ENCODE assay signal across 8 cellular contexts in the genomic region with DNA sequence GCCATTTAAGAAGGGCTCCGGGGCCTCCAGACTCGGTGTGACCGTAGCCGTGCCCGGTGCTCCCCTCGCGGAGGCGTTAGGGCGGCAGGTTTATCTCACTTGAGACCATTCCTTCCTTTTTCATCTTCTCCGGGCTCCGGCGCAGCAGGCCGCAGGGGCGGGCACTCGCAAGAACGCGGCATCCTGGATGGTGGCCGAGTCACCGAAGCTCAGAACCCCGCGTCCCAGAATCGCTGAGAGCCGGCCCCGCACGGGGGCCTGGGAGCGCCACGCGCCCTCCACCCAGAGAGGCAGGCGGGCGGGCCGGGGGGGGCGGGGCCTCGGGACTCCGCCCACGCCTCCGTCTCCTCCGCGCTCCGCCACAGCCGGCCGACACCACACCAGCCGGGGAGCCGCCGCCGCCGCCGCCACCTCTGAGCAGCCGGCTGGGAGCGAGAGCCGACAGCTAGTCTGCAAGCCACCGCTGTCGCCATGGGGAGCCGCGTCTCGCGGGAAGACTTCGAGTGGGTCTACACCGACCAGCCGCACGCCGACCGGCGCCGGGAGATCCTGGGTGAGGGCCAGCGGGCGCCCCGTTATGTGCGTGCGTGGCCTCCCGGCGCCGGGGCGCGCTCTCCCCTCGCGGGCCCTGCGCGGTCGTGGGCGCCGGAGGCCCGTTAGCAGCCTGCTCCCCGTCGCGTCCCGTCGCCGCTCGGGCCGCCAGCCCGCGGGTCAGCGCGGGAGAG. TPM values are rescaled to one million over a fixed set of nuclear protein-coding genes. Genes with fewer than 3 reads are reported as not detected.
DNase-seq lines count a peak whose midpoint lies in the region; ATAC-seq and TF ChIP-seq lines count a peak whose summit lies in the region.

DEGS1 (plus strand) TSS at position 375 of the 725 bp plus-strand sequence; CDS start at position 472, 97 bp downstream.

- peak; percentile 57 to 83 for DNase-seq in NCI-H526 (lab: John Stamatoyannopoulos, UW)
- peak; percentile 62 to 68 for DNase-seq in activated CD4-positive, alpha-beta T cell treated with anti-CD3 and anti-CD28 coated beads, Interleukin-2, amount 50 U/mL, for 24 hours (ENCODE audit: low read depth in 1 of 2, low spot score in 1 of 2)
- DNase-seq in dermis blood vessel endothelial cell: peak; percentile 89
- peak; percentile 89 to 91 (median 89) for DNase-seq in right lobe of liver
- peak; percentile 75 to 77 for DNase-seq in stimulated activated CD4-positive, alpha-beta T cell treated with anti-CD3 and anti-CD28 coated beads, Interleukin-4, amount 100 ng/mL, for 4 hours

- no peaks in the 10 kb centered on the region for H3K36me3 ChIP-seq in right lobe of liver

- peak; percentile 95 for TF ChIP-seq POLR2A in right lobe of liver (IDR thresholded peaks at IDR 0.05)

- H3K27ac ChIP-seq in C4-2B (peak within 1 kb of the TSS; percentile 100), right lobe of liver (peak within 1 kb of the TSS; percentile 86 to 99 (median 87))

- no peaks in the 10 kb centered on the region for H3K27me3 ChIP-seq in right lobe of liver

- no peaks in the 10 kb centered on the region for H3K9me3 ChIP-seq in right lobe of liver

- peaks cover 0 to 24% (median 5%) of the 10 kb centered on the region in 4 donors for H3K4me1 ChIP-seq in right lobe of liver

- WGBS in right lobe of liver (ENCODE audit: insufficient coverage, low coverage, low lambda C conversion rate, missing lambda C conversion rate): under 1% methylated on average over 18 of the region's 94 CpGs

- peak within 1 kb of the TSS; percentile 82 to 99 (median 86) for H3K4me3 ChIP-seq in right lobe of liver

- ATAC-seq in GM19328 (IDR thresholded peaks at IDR 0.05; ENCODE audit: unreplicated experiment) (peak; percentile 57), HG03460 (IDR thresholded peaks at IDR 0.05; ENCODE audit: unreplicated experiment) (peak; percentile 56), right lobe of liver (peak; percentile 93 to 98 (median 94))

- TF ChIP-seq CTCF in C4-2B (conservative IDR thresholded peaks at IDR 0.05) (no peak), right lobe of liver (IDR thresholded peaks at IDR 0.05) (no peak)

- intact Hi-C loops in right lobe of liver (cut with DNase I): no loop called here

RNA-seq across cellular contexts. Expression of gene DEGS1, which starts in this region (rescaled TPM):
- total RNA-seq in dermis blood vessel endothelial cell (115 and 126 TPM in 2 replicates), right lobe of liver (10 to 100 TPM; 17.9 to 43.5 (median 29.0) TPM)

Comparison
In these comparisons a context has a peak if more than half of its experiments do, and no peak if none do; other contexts are left out.
1. Peak in every context shown above with its lines: DNase-seq, ATAC-seq, H3K4me3 ChIP-seq and H3K27ac ChIP-seq.